ENCODE assay signal across 7 cellular contexts in genomic region chr7:117238937-117239336, GRCh38.
"Had no signal": no experiment of that assay in that cellular context is flagged by ENCODE, and none has a peak within 500 bp of the region (broad histone marks: within the 10 kb centered on the region; RNA-seq: fewer than 3 reads in every experiment).

No MANE protein-coding gene starts in this region.

- H3K4me2 ChIP-seq: GM23338 had no signal

- H3K4me3 ChIP-seq: GM23338, K562 had no signal

- DNase-seq: H9, HCEC 1CT, KG1 had no signal

- H3K4me3 Mint-ChIP-seq: GM23338, H9 had no signal

- H3K27ac Mint-ChIP-seq: GM23338, H9 had no signal

- H3K4me1 Mint-ChIP-seq: GM23338, H9 had no signal

- ATAC-seq: GM23338, HepG2, K562 had no signal

- H3K27ac ChIP-seq: HL-60 had no signal

- H2AFZ ChIP-seq: GM23338 had no signal
